Comparison of ENCODE assay signal across 10 cellular contexts in the genomic region with DNA sequence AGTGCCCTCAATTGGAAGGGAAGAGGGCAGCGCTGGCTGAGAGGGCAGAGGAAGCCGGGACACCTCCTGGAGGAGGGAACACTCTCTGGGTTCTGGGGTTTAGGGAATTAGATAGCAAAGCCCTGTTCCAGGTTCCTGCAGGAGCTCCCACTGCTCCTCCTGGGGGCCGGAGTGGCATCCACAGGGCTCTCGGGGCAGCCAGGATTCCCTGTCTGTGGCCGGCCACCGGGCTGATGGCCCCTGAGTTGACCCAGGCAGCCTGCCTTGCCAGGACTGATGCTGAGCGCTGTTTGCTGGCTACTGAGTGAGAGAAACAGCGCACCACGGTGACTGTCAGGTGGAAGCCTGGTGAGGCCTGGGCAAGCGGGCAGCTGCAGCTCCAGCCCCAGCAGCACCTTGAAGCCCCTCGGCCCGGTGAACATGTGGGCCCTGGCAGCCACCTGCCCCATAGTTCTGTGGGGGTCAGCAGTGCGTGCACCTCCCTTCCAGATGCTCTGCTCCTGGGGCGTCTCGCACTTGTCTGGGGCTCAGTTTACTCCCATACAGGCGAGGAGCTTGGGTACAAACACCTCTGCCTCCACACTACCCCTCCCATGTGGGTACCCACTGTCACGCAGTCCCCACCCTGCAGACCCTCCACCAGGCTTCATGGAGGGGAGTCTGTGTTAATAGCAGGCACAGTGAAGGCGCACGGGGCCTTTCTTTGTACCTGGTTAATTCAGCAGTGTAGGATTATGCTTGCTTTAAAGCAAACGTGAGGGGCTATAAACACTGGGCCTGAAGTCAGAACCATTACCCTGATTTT. TPM values are rescaled to one million over a fixed set of nuclear protein-coding genes. Genes with fewer than 3 reads are reported as not detected.
DNase-seq lines count a peak whose midpoint lies in the region; ATAC-seq and TF ChIP-seq lines count a peak whose summit lies in the region.
"Had no signal": no experiment of that assay in that cellular context is flagged by ENCODE, and none has a peak within 500 bp of the region (broad histone marks: within the 10 kb centered on the region; RNA-seq: fewer than 3 reads in every experiment).

No MANE protein-coding gene starts in this region.

- no peak overlapping the region for H3K27ac ChIP-seq in DOHH2 (ENCODE audit: low read depth, low read length)
- H3K27ac ChIP-seq in KMS-11, result no peak overlapping the region
- H3K27ac ChIP-seq in caudate nucleus (ENCODE audit: low read depth, low read length), result peak overlapping the region; percentile 61
- peak overlapping the region in 1 of 3 donors; percentile 28 for H3K27ac ChIP-seq in thyroid gland
- H3K27ac ChIP-seq: SJSA1 had no signal

- H3F3A ChIP-seq in DOHH2 (ENCODE audit: control insufficient read depth, insufficient read depth), result no peaks in the 10 kb centered on the region

- H3K9me3 ChIP-seq in DOHH2 (ENCODE audit: control insufficient read depth, insufficient read depth, low read length) (no peaks in the 10 kb centered on the region), neuron (ENCODE audit: low read length) (peaks cover 4% of the 10 kb centered on the region), thyroid gland (no peaks in the 10 kb centered on the region)
- H3K9me3 ChIP-seq: SJSA1 had no signal

- intact Hi-C loops in thyroid gland (cut with DNase I), result loop anchor here (10.0 kb wide), 1 partner anchor 96 kb away; the partner anchor contains the start of gene RNASEH1

- no peaks in the 10 kb centered on the region for H3K27me3 ChIP-seq in DOHH2 (ENCODE audit: control insufficient read depth, low read length)
- no peaks in the 10 kb centered on the region for H3K27me3 ChIP-seq in KMS-11 (ENCODE audit: insufficient read depth, low read depth)
- H3K27me3 ChIP-seq in neuron (ENCODE audit: insufficient read depth, low read length), result no peaks in the 10 kb centered on the region
- no peaks in the 10 kb centered on the region for H3K27me3 ChIP-seq in thyroid gland
- H3K27me3 ChIP-seq: SJSA1 had no signal

- 51 to 71% methylated on average over 6 to 12 of the region's 20 CpGs for WGBS in thyroid gland, 2 donors

- no peak for TF ChIP-seq POLR2A in thyroid gland (IDR thresholded peaks at IDR 0.05)

- H4K20me1 ChIP-seq in DOHH2 (ENCODE audit: control insufficient read depth, insufficient read depth, low read depth, low read length) (no peaks in the 10 kb centered on the region), KMS-11 (ENCODE audit: insufficient read depth) (no peaks in the 10 kb centered on the region)

- no peaks in the 10 kb centered on the region for H3K36me3 ChIP-seq in DOHH2 (ENCODE audit: control insufficient read depth, low read length)
- H3K36me3 ChIP-seq in KMS-11 (ENCODE audit: insufficient read depth), result no peaks in the 10 kb centered on the region
- H3K36me3 ChIP-seq in neuron (ENCODE audit: insufficient read depth, low read length), result no peaks in the 10 kb centered on the region
- no peaks in the 10 kb centered on the region for H3K36me3 ChIP-seq in thyroid gland
- H3K36me3 ChIP-seq: SJSA1 had no signal

- no peak for ATAC-seq in HG03135 (IDR thresholded peaks at IDR 0.05; ENCODE audit: unreplicated experiment)

- H2AFZ ChIP-seq in KMS-11 (ENCODE audit: low read depth), result peak overlapping the region; percentile 83
- H2AFZ ChIP-seq in neuron (ENCODE audit: low read depth, low read length), result no peak overlapping the region

- no peaks in the 10 kb centered on the region for H3K79me2 ChIP-seq in DOHH2 (ENCODE audit: control insufficient read depth, low read length)
- H3K79me2 ChIP-seq in KMS-11 (ENCODE audit: insufficient read depth, low read depth), result no peaks in the 10 kb centered on the region

- H3K9ac ChIP-seq in KMS-11, result peak overlapping the region; percentile 37; the same call in 1 of the 2 replicates

- H3K4me3 ChIP-seq in DOHH2 (ENCODE audit: low read length), result no peak overlapping the region; the same call in 1 of the 2 replicates
- H3K4me3 ChIP-seq in KMS-11 (IDR thresholded peaks at IDR 0.05; ENCODE audit: insufficient read depth, low read depth, low read length), result no peak overlapping the region
- peak overlapping the region; percentile 42 for H3K4me3 ChIP-seq in neuron (ENCODE audit: low read length)
- no peak overlapping the region for H3K4me3 ChIP-seq in thyroid gland (replicated peaks in 1 of 3)
- H3K4me3 ChIP-seq: SJSA1 had no signal

- peaks cover 33% of the 10 kb centered on the region for H3K4me1 ChIP-seq in DOHH2 (ENCODE audit: control insufficient read depth, low read length)
- H3K4me1 ChIP-seq in KMS-11 (ENCODE audit: low read depth, poor library complexity, severe bottlenecking), result peaks cover 20% of the 10 kb centered on the region
- H3K4me1 ChIP-seq in neuron (ENCODE audit: insufficient read depth, low read length), result peaks cover 30% of the 10 kb centered on the region
- peaks cover 5 to 17% of the 10 kb centered on the region in 2 donors for H3K4me1 ChIP-seq in thyroid gland
- H3K4me1 ChIP-seq: SJSA1 had no signal

- DNase-seq in caudate nucleus (lab: John Stamatoyannopoulos, UW) (no peak), thyroid gland (no peak), GM10266 (ENCODE audit: extremely low spot score) (no peak)

- no peaks in the 10 kb centered on the region for H3K9me2 ChIP-seq in DOHH2 (replicated peaks; ENCODE audit: control insufficient read depth, low read length)

- no peak for TF ChIP-seq CTCF in DOHH2 (IDR thresholded peaks at IDR 0.05; ENCODE audit: low read depth, low read length, poor library complexity, severe bottlenecking)
- no peak for TF ChIP-seq CTCF in KMS-11 (conservative IDR thresholded peaks at IDR 0.05; ENCODE audit: low read depth, low read length)
- no peak for TF ChIP-seq CTCF in thyroid gland (IDR thresholded peaks at IDR 0.05)
- TF ChIP-seq CTCF in GM10266 (IDR thresholded peaks at IDR 0.05; ENCODE audit: control insufficient read depth, insufficient read depth, low read depth, missing control alignments), result no peak

- H3K4me2 ChIP-seq in DOHH2 (ENCODE audit: low read length) (peak overlapping the region; percentile 42), KMS-11 (peak overlapping the region; percentile 54; the same call in 1 of the 2 replicates)

RNA-seq across cellular contexts. Expression of gene ALLC, which starts 7.7 kb away (rescaled TPM):
- total RNA-seq in thyroid gland, result not detected
- total RNA-seq: activated T-helper 2 cell treated with anti-CD3 and anti-CD28 coated beads, Interferon-gamma antibody, Interleukin-2, Interleukin-4, amounts not matched to agents 10 μg/mL and 5 μg/mL and 100 μg/mL, durations not matched to agents 14 hours and 24 hours and 36 hours; renal cortical epithelial cell; SJSA1 had no signal

RNA-seq across cellular contexts. Expression of gene DCDC2C, which starts 53.0 kb away (rescaled TPM):
- total RNA-seq in thyroid gland, result 1 to 10 TPM in 1 of 4 donors, under 1 TPM in 3; 0.40 to 1.5 (median 0.68) TPM
- total RNA-seq: activated T-helper 2 cell treated with anti-CD3 and anti-CD28 coated beads, Interferon-gamma antibody, Interleukin-2, Interleukin-4, amounts not matched to agents 10 μg/mL and 5 μg/mL and 100 μg/mL, durations not matched to agents 14 hours and 24 hours and 36 hours; renal cortical epithelial cell; SJSA1 had no signal

RNA-seq across cellular contexts. Expression of gene COLEC11, which starts 55.4 kb away (rescaled TPM):
- total RNA-seq in thyroid gland, result 10 to 100 TPM in 2 of 4 donors, 1 to 10 TPM in 2; 2.8 to 20.5 (median 9.1) TPM
- total RNA-seq: activated T-helper 2 cell treated with anti-CD3 and anti-CD28 coated beads, Interferon-gamma antibody, Interleukin-2, Interleukin-4, amounts not matched to agents 10 μg/mL and 5 μg/mL and 100 μg/mL, durations not matched to agents 14 hours and 24 hours and 36 hours; renal cortical epithelial cell; SJSA1 had no signal
